In the genomic region with DNA sequence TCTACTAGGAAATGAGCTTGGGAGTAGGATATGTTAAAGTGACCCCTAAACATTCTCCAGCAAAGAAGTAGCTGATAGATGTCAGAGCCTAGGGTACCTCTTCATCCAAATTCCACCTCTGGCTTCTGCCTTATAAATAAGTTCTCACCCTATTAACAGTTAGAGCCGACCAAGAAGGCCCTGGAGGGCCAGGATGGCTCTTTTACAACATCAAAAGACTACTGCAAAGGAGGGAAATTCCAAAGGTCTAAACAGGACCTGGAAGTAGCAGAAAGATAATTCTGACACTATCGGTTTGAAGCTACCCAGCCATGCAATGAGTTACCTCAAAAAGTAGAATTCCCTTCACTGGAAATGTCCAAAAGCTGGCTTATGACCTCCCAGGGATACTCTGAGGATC, we compare ENCODE assay signal across 20 cellular contexts.
A peak's percentile ranks its signal among the peaks of the same experiment; 100 is the strongest.
DNase-seq lines count a peak whose midpoint lies in the region; ATAC-seq, FAIRE-seq and TF ChIP-seq lines count a peak whose summit lies in the region.
"Had no signal": no experiment of that assay in that cellular context is flagged by ENCODE, and none has a peak within 500 bp of the region (broad histone marks: within the 10 kb centered on the region; RNA-seq: fewer than 3 reads in every experiment).

No MANE protein-coding gene starts in this region.

- H3K36me3 Mint-ChIP-seq in mesothelial cell of epicardium (no peaks in the 10 kb centered on the region), endothelial cell (ENCODE audit: low read depth, unreplicated experiment) (peaks cover under 1% of the 10 kb centered on the region)

- no peaks in the 10 kb centered on the region for H3K27me3 ChIP-seq in left ventricle myocardium inferior (ENCODE audit: low read depth)
- H3K27me3 ChIP-seq in heart left ventricle = no peaks in the 10 kb centered on the region
- no peaks in the 10 kb centered on the region for H3K27me3 ChIP-seq in iPS-20b (ENCODE audit: insufficient read depth, low read length)
- H3K27me3 ChIP-seq in small intestine (ENCODE audit: control insufficient read depth in 2 of 2, insufficient read depth in 2 of 2, low read length in 2 of 2) = no peaks in the 10 kb centered on the region

- WGBS in heart left ventricle, 4 donors = 47 to 64% (median 56%) methylated on average over 2 of the region's 2 CpGs
- WGBS in small intestine, 3 donors = 14 to 43% (median 27%) methylated on average over 2 of the region's 2 CpGs

- ATAC-seq in heart left ventricle = no peak
- ATAC-seq: A549, HCT116, HepG2 had no signal

- H3K27ac Mint-ChIP-seq in mesothelial cell of epicardium (no peak overlapping the region), endothelial cell (ENCODE audit: unreplicated experiment) (no peak overlapping the region)
- H3K27ac Mint-ChIP-seq: CD4-positive, alpha-beta T cell; GM23338; HFFc6; IgD-negative memory B cell had no signal

- TF ChIP-seq POLR2A in heart left ventricle (IDR thresholded peaks at IDR 0.05) = no peak

- H3K27ac ChIP-seq in left ventricle myocardium inferior (replicated peaks) = peak overlapping the region; percentile 17
- no peak overlapping the region for H3K27ac ChIP-seq in heart left ventricle
- H3K27ac ChIP-seq in iPS-20b (ENCODE audit: low read length) = no peak overlapping the region
- no peak overlapping the region for H3K27ac ChIP-seq in small intestine (ENCODE audit: low read depth in 1 of 2, low read length in 1 of 2)
- H3K27ac ChIP-seq in substantia nigra (ENCODE audit: low read depth, low read length, poor library complexity, severe bottlenecking) = no peak overlapping the region
- H3K27ac ChIP-seq: 22Rv1, A549, C4-2B had no signal

- DNase-seq in left ventricle myocardium inferior = no peak
- no peak for DNase-seq in heart left ventricle
- peak; percentile 22 for DNase-seq in small intestine
- no peak for DNase-seq in substantia nigra (lab: John Stamatoyannopoulos, UW)
- no peak for DNase-seq in mesothelial cell of epicardium (ENCODE audit: low spot score in 2 of 2, unreplicated experiment in 2 of 2)
- DNase-seq in endothelial cell (ENCODE audit: low spot score) = no peak
- DNase-seq: CD4-positive, alpha-beta T cell; DMS153; DMS79; GF-D8; HFFc6 had no signal

- TF ChIP-seq CTCF in left ventricle myocardium inferior (IDR thresholded peaks at IDR 0.05; ENCODE audit: borderline replicate concordance) (no peak), heart left ventricle (IDR thresholded peaks at IDR 0.05) (no peak), mesothelial cell of epicardium (IDR thresholded peaks at IDR 0.05; ENCODE audit: unreplicated experiment) (no peak), endothelial cell (IDR thresholded peaks at IDR 0.05; ENCODE audit: unreplicated experiment) (no peak)

- no peak overlapping the region for H3K9ac ChIP-seq in iPS-20b (ENCODE audit: low read depth, low read length)

- intact Hi-C loops in left ventricle myocardium inferior (cut with micrococcal nuclease) (no loop called here), heart left ventricle (cut with DNase I) (no loop called here)

- H3K4me3 Mint-ChIP-seq in mesothelial cell of epicardium = no peak overlapping the region
- H3K4me3 Mint-ChIP-seq in endothelial cell (ENCODE audit: unreplicated experiment) = no peak overlapping the region
- H3K4me3 Mint-ChIP-seq: CD4-positive, alpha-beta T cell; GM23338; HFFc6; IgD-negative memory B cell had no signal

- H3K27me3 Mint-ChIP-seq in mesothelial cell of epicardium (ENCODE audit: low read depth) (no peaks in the 10 kb centered on the region), endothelial cell (ENCODE audit: unreplicated experiment) (no peaks in the 10 kb centered on the region)

- H3K4me3 ChIP-seq in left ventricle myocardium inferior (no peak overlapping the region), heart left ventricle (no peak overlapping the region), iPS-20b (ENCODE audit: low read length) (0 out of 2 replicates have a peak overlapping the region, but pooled peaks have one; percentile 19), small intestine (ENCODE audit: low read depth in 1 of 2, low read length in 2 of 2) (no peak overlapping the region)
- H3K4me3 ChIP-seq: A549, GM23338 had no signal

- H3K36me3 ChIP-seq in left ventricle myocardium inferior (no peaks in the 10 kb centered on the region), heart left ventricle (no peaks in the 10 kb centered on the region), iPS-20b (ENCODE audit: insufficient read depth, low read depth, low read length) (no peaks in the 10 kb centered on the region), small intestine (ENCODE audit: control insufficient read depth in 2 of 2, insufficient read depth in 2 of 2, low read length in 2 of 2) (no peaks in the 10 kb centered on the region)

- H3K4me1 ChIP-seq in left ventricle myocardium inferior (peaks cover 74% of the 10 kb centered on the region), heart left ventricle (peaks cover 0 to 53% (median 28%) of the 10 kb centered on the region in 12 donors), iPS-20b (ENCODE audit: insufficient read depth, low read length) (peaks cover 26% of the 10 kb centered on the region), small intestine (ENCODE audit: control insufficient read depth in 2 of 2, insufficient read depth in 1 of 2, low read depth in 1 of 2, low read length in 1 of 2) (peaks cover 6% of the 10 kb centered on the region in 2 donors)

- H3K9me3 ChIP-seq in left ventricle myocardium inferior (replicated peaks) (no peaks in the 10 kb centered on the region), heart left ventricle (no peaks in the 10 kb centered on the region), iPS-20b (ENCODE audit: insufficient read depth, low read depth, low read length) (no peaks in the 10 kb centered on the region), small intestine (ENCODE audit: control insufficient read depth, low read depth) (no peaks in the 10 kb centered on the region)
- H3K9me3 ChIP-seq: A549 had no signal

- H3K4me1 Mint-ChIP-seq in mesothelial cell of epicardium (peaks cover 17% of the 10 kb centered on the region), endothelial cell (ENCODE audit: unreplicated experiment) (peaks cover 69% of the 10 kb centered on the region)

- FAIRE-seq in small intestine (lab: Jason Lieb, UNC) = no peak
- FAIRE-seq: H54, HepG2 had no signal

- H3K9me3 Mint-ChIP-seq in mesothelial cell of epicardium (no peaks in the 10 kb centered on the region), endothelial cell (ENCODE audit: unreplicated experiment) (no peaks in the 10 kb centered on the region)
- H3K9me3 Mint-ChIP-seq: CD4-positive, alpha-beta T cell; HFFc6 had no signal
